Comparison of ENCODE assay signal across 23 cellular contexts in genomic region chr11:70899616-70900015, GRCh38.
"Had no signal": no experiment of that assay in that cellular context is flagged by ENCODE, and none has a peak within 500 bp of the region (broad histone marks: within the 10 kb centered on the region; RNA-seq: fewer than 3 reads in every experiment).

No MANE protein-coding gene starts in this region.

- H3K4me3 ChIP-seq: MG63 had no signal

- H3K9me3 ChIP-seq: SK-N-SH had no signal

- DNase-seq: IMR-90, Karpas-422, KG1, MG63, NCI-H1092, NCI-H1105 treated with DMSO at 0.1 percent for 48 hours, NCI-H1436, NCI-H187, NCI-H2029, NCI-H2081 treated with DMSO at 0.1 percent for 48 hours, NCI-H2171, NCI-H226, NCI-H446, NCI-H510A, NCI-H524 treated with DMSO at 0.1 percent for 48 hours, NCI-H69, NCI-H774, PC-3, SHP77, SK-N-SH had no signal

- H3K36me3 ChIP-seq: MG63 had no signal

- H3K27ac ChIP-seq: RWPE1 had no signal

- H3K27me3 ChIP-seq: MG63 had no signal

- ATAC-seq: HepG2, Panc1, PC-3 had no signal
